ENCODE assay signal across 1 cellular context in the genomic region with DNA sequence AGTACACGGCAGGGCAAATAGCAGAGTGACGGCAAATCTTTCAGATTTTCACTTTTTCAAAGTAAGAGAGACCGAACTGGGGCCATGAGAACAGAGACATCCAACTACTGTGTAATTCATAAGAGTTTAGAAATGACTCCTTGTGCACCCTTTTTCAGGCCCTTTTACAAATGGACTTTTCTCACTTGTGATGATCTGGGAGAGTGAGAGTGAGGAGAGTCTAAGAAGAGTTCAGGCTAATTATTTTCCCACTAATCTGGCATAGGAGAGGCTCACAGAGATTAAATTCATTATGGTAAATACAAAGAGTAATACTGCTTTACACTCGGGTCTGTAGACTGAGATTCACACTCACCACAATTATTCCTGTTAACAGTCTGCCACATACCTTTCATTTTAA.
TF ChIP-seq lines count a peak whose summit lies in the region.

No MANE protein-coding gene starts in this region.

TF ChIP-seq in liver, 16 proteins besides CTCF, POLR2A, EP300 and RAD21 (continued from another document):
- TF ChIP-seq FOXA2 (IDR thresholded peaks at IDR 0.05) (no peak), JUND (IDR thresholded peaks at IDR 0.05) (no peak)
- TF ChIP-seq, protein P1, sequence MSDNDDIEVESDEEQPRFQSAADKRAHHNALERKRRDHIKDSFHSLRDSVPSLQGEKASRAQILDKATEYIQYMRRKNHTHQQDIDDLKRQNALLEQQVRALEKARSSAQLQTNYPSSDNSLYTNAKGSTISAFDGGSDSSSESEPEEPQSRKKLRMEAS (IDR thresholded peaks at IDR 0.05) = no peak
